In the genomic region with DNA sequence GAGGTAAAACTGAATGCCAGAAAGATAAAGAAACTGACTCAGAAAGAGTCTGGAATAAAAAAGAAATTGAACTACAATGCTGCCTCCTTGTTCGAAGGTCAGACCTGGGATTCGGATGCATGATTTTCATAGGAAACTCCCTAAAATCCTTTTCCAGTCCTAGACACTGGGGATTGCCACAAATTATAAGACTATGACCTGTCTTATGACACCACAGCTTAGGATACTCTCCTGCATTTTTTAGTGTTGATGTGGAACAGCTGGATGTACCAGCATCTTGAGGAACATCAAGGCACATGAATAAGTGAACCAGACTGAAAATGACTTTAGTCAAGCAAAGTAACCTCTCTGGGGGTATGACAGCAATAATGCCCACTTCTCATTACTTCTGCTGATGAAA, we compare ENCODE assay signal across 26 cellular contexts. TPM values are rescaled to one million over a fixed set of nuclear protein-coding genes. Genes with fewer than 3 reads are reported as not detected.
DNase-seq lines count a peak whose midpoint lies in the region; ATAC-seq and TF ChIP-seq lines count a peak whose summit lies in the region.
"Had no signal": no experiment of that assay in that cellular context is flagged by ENCODE, and none has a peak within 500 bp of the region (broad histone marks: within the 10 kb centered on the region; RNA-seq: fewer than 3 reads in every experiment).

No MANE protein-coding gene starts in this region.

- ATAC-seq in WTC11, result no peak
- ATAC-seq in stimulated activated effector memory CD8-positive, alpha-beta T cell treated with anti-CD3 and anti-CD28 coated beads, Interleukin-12 subunit alpha, Interleukin-12 subunit beta, amount 100 ng/mL, for 72 hours, result no peak
- ATAC-seq: natural killer cell treated with Interleukin-12 subunit alpha and Interleukin-12 subunit beta and Interleukin-15 and Interleukin-18, amount 100 ng/mL, for 72 hours; stimulated activated memory B cell treated with anti-CD40 and anti-IgM and Interleukin-4, amounts not matched to agents 10 μg/mL and 1 μg/mL and 100 μg/mL, for 72 hours had no signal

- H3K4me1 Mint-ChIP-seq in HFFc6 (ENCODE audit: low read depth) (peaks cover 13% of the 10 kb centered on the region), WTC11 (peaks cover 9% of the 10 kb centered on the region; the same call in 1 of the 2 replicates)
- peaks cover 5% of the 10 kb centered on the region for H3K4me1 Mint-ChIP-seq in stimulated activated effector memory CD8-positive, alpha-beta T cell treated with anti-CD3 and anti-CD28 coated beads, Interleukin-12 subunit alpha, Interleukin-12 subunit beta, amount 100 ng/mL, for 72 hours
- H3K4me1 Mint-ChIP-seq: activated naive CD8-positive, alpha-beta T cell treated with anti-CD3 and anti-CD28 coated beads for 36 hours; IgD-negative memory B cell; stimulated activated memory B cell treated with anti-CD40 and anti-IgM and Interleukin-4, amounts not matched to agents 10 μg/mL and 1 μg/mL and 100 μg/mL, for 72 hours had no signal

- peak overlapping the region; percentile 99 for H3K27ac Mint-ChIP-seq in HFFc6
- H3K27ac Mint-ChIP-seq in WTC11, result no peak overlapping the region
- H3K27ac Mint-ChIP-seq in stimulated activated effector memory CD8-positive, alpha-beta T cell treated with anti-CD3 and anti-CD28 coated beads, Interleukin-12 subunit alpha, Interleukin-12 subunit beta, amount 100 ng/mL, for 72 hours, result no peak overlapping the region
- H3K27ac Mint-ChIP-seq: activated naive CD8-positive, alpha-beta T cell treated with anti-CD3 and anti-CD28 coated beads for 36 hours; CD4-positive, alpha-beta T cell; IgD-negative memory B cell; natural killer cell treated with Interleukin-12 subunit alpha and Interleukin-12 subunit beta and Interleukin-15 and Interleukin-18, amount 100 ng/mL, for 72 hours; stimulated activated memory B cell treated with anti-CD40 and anti-IgM and Interleukin-4, amounts not matched to agents 10 μg/mL and 1 μg/mL and 100 μg/mL, for 72 hours had no signal

- CTCF ChIA-PET in WTC11 (lab: Charles Lee), result interaction anchor here (1.0 to 5.0 kb wide), 8 partner anchors 10 to 418 kb away, joined by 3 to 79 read pairs (median 37); a partner anchor contains a TSS

- H3K36me3 Mint-ChIP-seq in HFFc6 (ENCODE audit: low read depth) (peaks cover 30% of the 10 kb centered on the region), WTC11 (no peaks in the 10 kb centered on the region)
- no peaks in the 10 kb centered on the region for H3K36me3 Mint-ChIP-seq in stimulated activated effector memory CD8-positive, alpha-beta T cell treated with anti-CD3 and anti-CD28 coated beads, Interleukin-12 subunit alpha, Interleukin-12 subunit beta, amount 100 ng/mL, for 72 hours
- H3K36me3 Mint-ChIP-seq: activated naive CD8-positive, alpha-beta T cell treated with anti-CD3 and anti-CD28 coated beads for 36 hours; IgD-negative memory B cell; natural killer cell treated with Interleukin-12 subunit alpha and Interleukin-12 subunit beta and Interleukin-15 and Interleukin-18, amount 100 ng/mL, for 72 hours; stimulated activated memory B cell treated with anti-CD40 and anti-IgM and Interleukin-4, amounts not matched to agents 10 μg/mL and 1 μg/mL and 100 μg/mL, for 72 hours had no signal

- H3K9me3 Mint-ChIP-seq in HFFc6, result no peaks in the 10 kb centered on the region
- no peaks in the 10 kb centered on the region for H3K9me3 Mint-ChIP-seq in WTC11
- no peaks in the 10 kb centered on the region for H3K9me3 Mint-ChIP-seq in stimulated activated effector memory CD8-positive, alpha-beta T cell treated with anti-CD3 and anti-CD28 coated beads, Interleukin-12 subunit alpha, Interleukin-12 subunit beta, amount 100 ng/mL, for 72 hours
- H3K9me3 Mint-ChIP-seq: activated naive CD8-positive, alpha-beta T cell treated with anti-CD3 and anti-CD28 coated beads for 36 hours; CD4-positive, alpha-beta T cell; natural killer cell treated with Interleukin-12 subunit alpha and Interleukin-12 subunit beta and Interleukin-15 and Interleukin-18, amount 100 ng/mL, for 72 hours; stimulated activated memory B cell treated with anti-CD40 and anti-IgM and Interleukin-4, amounts not matched to agents 10 μg/mL and 1 μg/mL and 100 μg/mL, for 72 hours had no signal

- DNase-seq in A172 (ENCODE audit: low spot score), result peak; percentile 38
- peak; percentile 86 for DNase-seq in HFFc6
- peak; percentile 6 for DNase-seq in amniotic epithelial cell (ENCODE audit: low read depth)
- DNase-seq in glomerular visceral epithelial cell (ENCODE audit: extremely low spot score), result peak; percentile 72
- DNase-seq in WTC11 (ENCODE audit: low spot score), result no peak
- DNase-seq in HK-2 (ENCODE audit: unreplicated experiment), result no peak
- no peak for DNase-seq in T-helper 9 cell
- no peak for DNase-seq in stimulated activated effector memory CD8-positive, alpha-beta T cell treated with anti-CD3 and anti-CD28 coated beads, Interleukin-12 subunit alpha, Interleukin-12 subunit beta, amount 100 ng/mL, for 72 hours (ENCODE audit: low spot score in 2 of 2)
- DNase-seq: 8988T; activated CD8-positive, alpha-beta memory T cell treated with anti-CD3 and anti-CD28 coated beads for 24 hours; activated naive CD8-positive, alpha-beta T cell treated with anti-CD3 and anti-CD28 coated beads for 36 hours; CD4-positive, alpha-beta T cell; DMS79; hippocampal formation; kidney; NCI-H2081; NCI-H524; SHP77 treated with DMSO at 0.1 percent for 48 hours; stimulated activated CD4-positive, alpha-beta T cell treated with anti-CD3 and anti-CD28 coated beads, Interleukin-15, amount 100 ng/mL, for 24 hours; T-helper 2 cell; tibial artery had no signal

- POLR2A ChIA-PET in WTC11 (lab: Charles Lee), result no interaction called here

- H3K27me3 Mint-ChIP-seq in HFFc6 (ENCODE audit: insufficient read depth) (no peaks in the 10 kb centered on the region; the same call in 1 of the 2 replicates), WTC11 (ENCODE audit: low read depth) (peaks cover 3% of the 10 kb centered on the region; the same call in 1 of the 2 replicates)

- peak overlapping the region; percentile 86 for H3K4me3 Mint-ChIP-seq in HFFc6
- no peak overlapping the region for H3K4me3 Mint-ChIP-seq in WTC11
- no peak overlapping the region for H3K4me3 Mint-ChIP-seq in stimulated activated effector memory CD8-positive, alpha-beta T cell treated with anti-CD3 and anti-CD28 coated beads, Interleukin-12 subunit alpha, Interleukin-12 subunit beta, amount 100 ng/mL, for 72 hours
- H3K4me3 Mint-ChIP-seq: activated naive CD8-positive, alpha-beta T cell treated with anti-CD3 and anti-CD28 coated beads for 36 hours; CD4-positive, alpha-beta T cell; IgD-negative memory B cell; natural killer cell treated with Interleukin-12 subunit alpha and Interleukin-12 subunit beta and Interleukin-15 and Interleukin-18, amount 100 ng/mL, for 72 hours; stimulated activated memory B cell treated with anti-CD40 and anti-IgM and Interleukin-4, amounts not matched to agents 10 μg/mL and 1 μg/mL and 100 μg/mL, for 72 hours had no signal

- TF ChIP-seq CTCF in HFFc6 (IDR thresholded peaks at IDR 0.05) (no peak), WTC11 (IDR thresholded peaks at IDR 0.05) (no peak)

TF ChIP-seq in WTC11, 78 proteins besides CTCF, POLR2A, EP300 and RAD21:
- TF ChIP-seq, protein P1, sequence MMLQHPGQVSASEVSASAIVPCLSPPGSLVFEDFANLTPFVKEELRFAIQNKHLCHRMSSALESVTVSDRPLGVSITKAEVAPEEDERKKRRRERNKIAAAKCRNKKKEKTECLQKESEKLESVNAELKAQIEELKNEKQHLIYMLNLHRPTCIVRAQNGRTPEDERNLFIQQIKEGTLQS (CRISPR knock-in tag; conservative IDR thresholded peaks at IDR 0.05), result no peak

RNA-seq across cellular contexts. Expression of a gene that starts 9.0 kb away (rescaled TPM):
- total RNA-seq in A172 (2014; rRNA removed; shearing (Covaris generic)), result 0.46 and 1.4 TPM in 2 replicates
- 10 to 100 TPM; 22.2 to 38.2 (median 33.2) TPM for total RNA-seq in HFFc6 (2021; fragmentation: NEBNext Ultra II Directional; extraction: Animal tissue kit (Norgen Biotek cat#: 25700))
- total RNA-seq in WTC11 (2021), result 0.59 to 1.1 TPM (median 0.76 TPM) in 3 replicates
- total RNA-seq: activated naive CD8-positive, alpha-beta T cell treated with anti-CD3 and anti-CD28 coated beads for 36 hours; bronchial epithelial cell; CD4-positive, alpha-beta T cell; natural killer cell treated with Interleukin-12 subunit alpha and Interleukin-12 subunit beta and Interleukin-15 and Interleukin-18, amount 100 ng/mL, for 72 hours; pulmonary artery endothelial cell had no signal

Comparison
In these comparisons a context has a peak if more than half of its experiments do, and no peak if none do; other contexts are left out.
1. DNase-seq: peak in A172 (single experiment), HFFc6 (single experiment), amniotic epithelial cell (single experiment) and glomerular visceral epithelial cell (single experiment); none in WTC11 (single experiment), HK-2 (single experiment), T-helper 9 cell (single experiment) and stimulated activated effector memory CD8-positive, alpha-beta T cell treated with anti-CD3 and anti-CD28 coated beads, Interleukin-12 subunit alpha, Interleukin-12 subunit beta, amount 100 ng/mL, for 72 hours (0 of 2).